Comparison of ENCODE assay signal across 29 cellular contexts in the genomic region with DNA sequence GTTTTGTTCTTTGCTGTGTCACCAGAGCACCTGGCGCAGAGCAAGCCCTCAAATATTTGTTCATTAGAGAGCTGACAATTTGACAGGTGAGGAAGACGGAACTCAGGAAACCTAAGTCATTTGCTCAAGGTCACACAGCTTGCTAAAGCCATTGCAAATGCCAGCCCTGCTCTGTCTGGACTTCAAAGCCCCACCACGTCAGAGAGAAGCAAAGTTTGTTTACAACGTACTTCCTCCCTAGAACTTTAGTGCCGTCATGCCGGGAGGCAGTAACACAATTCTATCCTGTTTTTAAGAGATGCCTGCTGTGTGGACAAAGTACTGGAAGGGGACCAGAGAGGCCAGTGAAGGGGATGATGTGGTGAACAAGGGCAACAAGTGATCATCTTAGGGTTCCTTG.
DNase-seq lines count a peak whose midpoint lies in the region; ATAC-seq, FAIRE-seq and TF ChIP-seq lines count a peak whose summit lies in the region.
"Had no signal": no experiment of that assay in that cellular context is flagged by ENCODE, and none has a peak within 500 bp of the region (broad histone marks: within the 10 kb centered on the region; RNA-seq: fewer than 3 reads in every experiment).

No MANE protein-coding gene starts in this region.

- 8% methylated on average over 6 of the region's 6 CpGs for WGBS in HepG2 (ENCODE audit: low lambda C conversion rate)
- 23% methylated on average over 6 of the region's 6 CpGs for WGBS in right lobe of liver (ENCODE audit: insufficient coverage, low coverage, low lambda C conversion rate, missing lambda C conversion rate)

- in situ Hi-C loops in HepG2 (cut with HindIII; ENCODE audit: extremely low pct_ligation_motif_present, low pct_unique_long_range_greater_than_20kb) = no loop called here

- H3K79me2 ChIP-seq in HepG2 (ENCODE audit: insufficient read depth, low read length) = no peaks in the 10 kb centered on the region

- no peak for ATAC-seq in HepG2
- no peak for ATAC-seq in right lobe of liver
- ATAC-seq in HG02870 (IDR thresholded peaks at IDR 0.05; ENCODE audit: unreplicated experiment) = no peak
- no peak for ATAC-seq in GM18502 (IDR thresholded peaks at IDR 0.05; ENCODE audit: poor library complexity, unreplicated experiment)
- ATAC-seq: K562, T-cell had no signal

- no peak overlapping the region for H3K27ac ChIP-seq in HepG2 (ENCODE audit: extremely low read length, insufficient read depth, low read length)
- no peak overlapping the region for H3K27ac ChIP-seq in right lobe of liver
- H3K27ac ChIP-seq: BLaER1, left ventricle myocardium inferior, Peyer's patch, SJCRH30, thyroid gland had no signal

- H3K36me3 Mint-ChIP-seq in brain = peaks cover 3% of the 10 kb centered on the region
- no peaks in the 10 kb centered on the region for H3K36me3 Mint-ChIP-seq in mesothelial cell of epicardium
- H3K36me3 Mint-ChIP-seq: T-cell had no signal

- H4K20me1 ChIP-seq in HepG2 (ENCODE audit: insufficient read depth, low read length) = no peaks in the 10 kb centered on the region
- H4K20me1 ChIP-seq: BLaER1 had no signal

- peaks cover 78% of the 10 kb centered on the region for H3K4me1 Mint-ChIP-seq in brain
- H3K4me1 Mint-ChIP-seq in mesothelial cell of epicardium = peaks cover 68% of the 10 kb centered on the region
- H3K4me1 Mint-ChIP-seq: T-cell had no signal

- peak overlapping the region; percentile 4 to 80 (median 20) for H3K27ac Mint-ChIP-seq in brain
- peak overlapping the region; percentile 41 for H3K27ac Mint-ChIP-seq in mesothelial cell of epicardium
- H3K27ac Mint-ChIP-seq: T-cell had no signal

- TF ChIP-seq EP300 in HepG2 (IDR thresholded peaks at IDR 0.05; ENCODE audit: low read depth in 2 of 2, low read length in 2 of 2) = no peak
- TF ChIP-seq EP300 in HepG2 (CRISPR knock-in tag; IDR thresholded peaks at IDR 0.05; ENCODE audit: borderline replicate concordance) = no peak

- no peak overlapping the region for H3K4me2 ChIP-seq in HepG2 (ENCODE audit: low read depth, low read length)
- H3K4me2 ChIP-seq: BLaER1, smooth muscle cell had no signal

- FAIRE-seq in HepG2 (lab: Jason Lieb, UNC) = no peak
- FAIRE-seq: H54, K562 had no signal

- no peaks in the 10 kb centered on the region for H3K36me3 ChIP-seq in HepG2 (replicated peaks in 1 of 2; ENCODE audit: control insufficient read depth in 1 of 2, insufficient read depth in 2 of 2, low read length in 2 of 2)
- H3K36me3 ChIP-seq in right lobe of liver = no peaks in the 10 kb centered on the region
- H3K36me3 ChIP-seq: BLaER1, left ventricle myocardium inferior, Peyer's patch, SJCRH30, thyroid gland had no signal

- no peak for TF ChIP-seq CTCF in HepG2 (CRISPR knock-in tag; IDR thresholded peaks at IDR 0.05)
- no peak for TF ChIP-seq CTCF in right lobe of liver (IDR thresholded peaks at IDR 0.05)
- no peak for TF ChIP-seq CTCF in brain (conservative IDR thresholded peaks at IDR 0.05)
- no peak for TF ChIP-seq CTCF in mesothelial cell of epicardium (IDR thresholded peaks at IDR 0.05; ENCODE audit: unreplicated experiment)

- H3K4me1 ChIP-seq in HepG2 (ENCODE audit: insufficient read depth, low read length) (no peaks in the 10 kb centered on the region), right lobe of liver (peaks cover 0 to 9% (median 0%) of the 10 kb centered on the region in 4 donors)
- H3K4me1 ChIP-seq: BLaER1, SJCRH30 had no signal

- POLR2A ChIA-PET in HepG2 (lab: Yijun Ruan, JAX) = no interaction called here

- DNase-seq in HepG2 (ENCODE audit: low spot score) (no peak), right lobe of liver (no peak), mesothelial cell of epicardium (ENCODE audit: low spot score in 2 of 2, unreplicated experiment in 2 of 2) (no peak), medulla oblongata (ENCODE audit: extremely low spot score) (no peak)
- DNase-seq in activated CD4-positive, CD25-positive, alpha-beta regulatory T cell treated with anti-CD3 and anti-CD28 coated beads, Interleukin-2, amount 50 U/mL, for 72 hours = no peak
- DNase-seq: activated CD4-positive, alpha-beta T cell treated with anti-CD3 and anti-CD28 coated beads for 1 hour; activated naive CD4-positive, alpha-beta T cell treated with Interleukin-2 at 50 U/mL for 16 hours; activated T-cell treated with anti-CD3 and anti-CD28 coated beads, Interleukin-2, amount 50 U/mL, for 48 hours; amniotic stem cell; Calu3; caudate nucleus; head of caudate nucleus; left ventricle myocardium inferior; NCI-H1436 treated with DMSO at 0.1 percent for 48 hours; NCI-H2227 treated with DMSO at 0.1 percent for 48 hours; nucleus accumbens; Peyer's patch; SJCRH30; stimulated activated CD4-positive, alpha-beta T cell treated with anti-CD3 and anti-CD28 coated beads, Interleukin-4, amount 100 ng/mL, for 1 hour; stimulated activated naive CD4-positive, alpha-beta T cell treated with Interleukin-2 at 50 U/mL for 16 hours; T-cell; thyroid gland had no signal

- no peak overlapping the region for H2AFZ ChIP-seq in HepG2 (ENCODE audit: low read length)

- TF ChIP-seq RAD21 in HepG2 (CRISPR knock-in tag; IDR thresholded peaks at IDR 0.05) = no peak

- no peak overlapping the region for H3K4me3 ChIP-seq in HepG2 (replicated peaks in 1 of 3; ENCODE audit: insufficient read depth in 1 of 3, low read depth in 2 of 3, low read length in 3 of 3)
- no peak overlapping the region for H3K4me3 ChIP-seq in right lobe of liver
- H3K4me3 ChIP-seq: BLaER1, K562, left ventricle myocardium inferior, Peyer's patch, SJCRH30, smooth muscle cell, thyroid gland had no signal

- peak overlapping the region in 2 of 5 experiments; percentile 29 to 70 for H3K4me3 Mint-ChIP-seq in brain
- no peak overlapping the region for H3K4me3 Mint-ChIP-seq in mesothelial cell of epicardium
- H3K4me3 Mint-ChIP-seq: T-cell had no signal

- H3K9me3 Mint-ChIP-seq in brain (peaks cover 0 to 3% (median 0%) of the 10 kb centered on the region in 5 experiments), mesothelial cell of epicardium (no peaks in the 10 kb centered on the region)

- CTCF ChIA-PET in HepG2 (lab: Yijun Ruan, JAX; ENCODE audit: low intra/inter-chr PET ratio, low total read pairs) = no interaction called here

- no TSS peak for BruUV-seq in HepG2 (replicated peaks; lab: Mats Ljungman, UMichigan)

- intact Hi-C loops in HepG2 (cut with micrococcal nuclease; ENCODE audit: unreplicated experiment) (no loop called here), right lobe of liver (cut with DNase I) (no loop called here)

- H3K9me3 ChIP-seq in HepG2 (ENCODE audit: low read length) (no peaks in the 10 kb centered on the region), right lobe of liver (no peaks in the 10 kb centered on the region)
- H3K9me3 ChIP-seq: left ventricle myocardium inferior, Peyer's patch, SJCRH30, thyroid gland had no signal

- H3K9ac ChIP-seq in HepG2 (ENCODE audit: insufficient read depth, low read depth, low read length) = no peak overlapping the region
- H3K9ac ChIP-seq: BLaER1 had no signal

- H3K27me3 Mint-ChIP-seq in brain = peaks cover 36% of the 10 kb centered on the region
- H3K27me3 Mint-ChIP-seq in mesothelial cell of epicardium (ENCODE audit: low read depth) = peaks cover 24% of the 10 kb centered on the region

- TF ChIP-seq POLR2A in HepG2 (IDR thresholded peaks at IDR 0.05; ENCODE audit: insufficient read depth in 1 of 2, low read depth in 2 of 2, low read length in 2 of 2) = no peak
- no peak for TF ChIP-seq POLR2A in right lobe of liver (IDR thresholded peaks at IDR 0.05)

- peaks cover 3 to 43% of the 10 kb centered on the region in 2 experiments for H3K27me3 ChIP-seq in HepG2 (ENCODE audit: control insufficient read depth in 1 of 2, insufficient read depth in 2 of 2, low read length in 2 of 2)
- peaks cover 0 to 9% of the 10 kb centered on the region in 2 donors for H3K27me3 ChIP-seq in right lobe of liver
- H3K27me3 ChIP-seq: SJCRH30, thyroid gland had no signal

TF ChIP-seq in HepG2, 621 proteins besides CTCF, POLR2A, EP300 and RAD21:
- 0 out of 2 replicates have a peak, but pooled peaks have one; percentile 8 for TF ChIP-seq CREB1 (IDR thresholded peaks at IDR 0.05)
- TF ChIP-seq CREB1 (CRISPR knock-in tag; IDR thresholded peaks at IDR 0.05) = no peak
- peak; percentile 72; the same call in 1 of the 2 replicates for TF ChIP-seq ZBTB21 (CRISPR knock-in tag; IDR thresholded peaks at IDR 0.05)
- no peak for TF ChIP-seq ZNF570 (CRISPR knock-in tag; IDR thresholded peaks at IDR 0.05; ENCODE audit: borderline replicate concordance)
